Comparison of ENCODE assay signal across 14 cellular contexts in the genomic region with DNA sequence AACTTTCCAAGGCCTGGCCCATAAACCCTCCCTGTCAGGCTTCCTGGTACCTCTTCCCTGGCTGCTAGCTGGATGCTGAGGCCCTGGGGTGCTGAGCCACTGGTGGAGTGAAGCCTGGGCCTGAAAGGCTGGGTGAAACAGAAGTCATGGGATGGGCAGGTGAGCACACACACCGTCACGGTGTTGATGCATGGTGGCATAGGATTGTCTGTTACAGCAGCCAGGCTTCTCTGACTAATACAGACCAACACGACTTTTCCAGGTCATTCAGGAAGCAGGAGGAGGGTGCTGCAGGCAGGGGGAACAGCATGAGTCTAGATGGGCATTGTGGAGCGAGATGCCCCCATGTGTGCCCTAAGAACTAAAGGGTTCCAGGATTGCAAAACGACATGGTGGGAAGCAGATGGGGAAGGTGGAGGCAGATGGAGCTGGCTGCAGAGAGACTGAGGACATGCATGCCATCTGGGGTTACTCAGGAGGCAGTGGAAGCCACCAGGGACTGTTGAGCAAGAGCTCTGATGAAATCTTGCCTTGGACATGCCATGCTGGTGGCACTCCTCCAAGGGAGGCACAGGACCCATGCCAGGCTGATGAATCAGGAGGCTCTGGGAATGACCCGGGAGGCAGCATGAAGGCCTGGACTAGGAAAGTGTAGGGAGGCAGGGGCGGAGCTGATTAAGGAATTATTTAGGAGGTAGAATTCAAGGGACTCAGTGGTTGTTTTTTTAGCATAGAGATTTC.
DNase-seq lines count a peak whose midpoint lies in the region; ATAC-seq, FAIRE-seq and TF ChIP-seq lines count a peak whose summit lies in the region.
"Had no signal": no experiment of that assay in that cellular context is flagged by ENCODE, and none has a peak within 500 bp of the region (broad histone marks: within the 10 kb centered on the region; RNA-seq: fewer than 3 reads in every experiment).

No MANE protein-coding gene starts in this region.

- peaks cover 39% of the 10 kb centered on the region for H3K4me1 Mint-ChIP-seq in Calu3 (ENCODE audit: low read depth, unreplicated experiment)
- H3K4me1 Mint-ChIP-seq: activated naive CD4-positive, alpha-beta T cell treated with anti-CD3 and anti-CD28 coated beads, Interleukin-2, amount 50 U/mL, for 24 hours had no signal

- DNase-seq in Calu3 (peak; percentile 91), MV-4-11 (lab: John Stamatoyannopoulos, UW) (peak; percentile 18), bronchial epithelial cell (ENCODE audit: low read depth) (peak; percentile 84), omental fat pad (ENCODE audit: low spot score) (no peak), NCI-H748 treated with DMSO at 0.1 percent for 48 hours (lab: John Stamatoyannopoulos, UW) (no peak), T-helper 2 cell (no peak), SHP77 (lab: John Stamatoyannopoulos, UW) (no peak)
- DNase-seq: activated CD4-positive, CD25-positive, alpha-beta regulatory T cell; lower lobe of right lung; OCI-M1 had no signal

- no peaks in the 10 kb centered on the region for H3K36me3 ChIP-seq in bronchial epithelial cell (ENCODE audit: control insufficient read depth, insufficient read depth, low read length)
- H3K36me3 ChIP-seq: lower lobe of right lung, right atrium auricular region had no signal

- peak overlapping the region; percentile 3 for H3K4me3 Mint-ChIP-seq in Calu3 (ENCODE audit: low read depth, unreplicated experiment)
- H3K4me3 Mint-ChIP-seq: activated naive CD4-positive, alpha-beta T cell treated with anti-CD3 and anti-CD28 coated beads, Interleukin-2, amount 50 U/mL, for 24 hours had no signal

- CTCF ChIA-PET in Calu3 (lab: Charles Lee): interaction anchor here (0.6 kb wide), 1 partner anchor 266 kb away, joined by 8 read pairs; no protein-coding TSS in a partner anchor

- FAIRE-seq in bronchial epithelial cell (lab: Jason Lieb, UNC): peak; percentile 72
- FAIRE-seq: K562 had no signal

- H3K4me3 ChIP-seq in bronchial epithelial cell (ENCODE audit: low read depth, low read length): no peak overlapping the region
- H3K4me3 ChIP-seq: K562, lower lobe of right lung, right atrium auricular region had no signal

- peaks cover 40% of the 10 kb centered on the region for H3K27me3 Mint-ChIP-seq in Calu3 (ENCODE audit: unreplicated experiment)
- H3K27me3 Mint-ChIP-seq: activated naive CD4-positive, alpha-beta T cell treated with anti-CD3 and anti-CD28 coated beads, Interleukin-2, amount 50 U/mL, for 24 hours had no signal

- peaks cover 7% of the 10 kb centered on the region for H3K36me3 Mint-ChIP-seq in Calu3 (ENCODE audit: insufficient read depth, unreplicated experiment)
- H3K36me3 Mint-ChIP-seq: activated naive CD4-positive, alpha-beta T cell treated with anti-CD3 and anti-CD28 coated beads, Interleukin-2, amount 50 U/mL, for 24 hours had no signal

- H3K9me3 Mint-ChIP-seq in Calu3 (ENCODE audit: low read depth, unreplicated experiment): no peaks in the 10 kb centered on the region
- H3K9me3 Mint-ChIP-seq: activated naive CD4-positive, alpha-beta T cell treated with anti-CD3 and anti-CD28 coated beads, Interleukin-2, amount 50 U/mL, for 24 hours had no signal

- H3K27ac Mint-ChIP-seq in Calu3 (ENCODE audit: unreplicated experiment): peak overlapping the region; percentile 57
- H3K27ac Mint-ChIP-seq: activated naive CD4-positive, alpha-beta T cell treated with anti-CD3 and anti-CD28 coated beads, Interleukin-2, amount 50 U/mL, for 24 hours had no signal

- intact Hi-C loops in Calu3 (cut with micrococcal nuclease; ENCODE audit: unreplicated experiment): loop anchor here (2.0 to 5.0 kb wide), 2 partner anchors 196 to 458 kb away; no protein-coding TSS in a partner anchor

- TF ChIP-seq CTCF in Calu3 (IDR thresholded peaks at IDR 0.05; ENCODE audit: unreplicated experiment) (no peak), bronchial epithelial cell (IDR thresholded peaks at IDR 0.05; ENCODE audit: insufficient read depth, low read length, severe bottlenecking) (no peak), omental fat pad (IDR thresholded peaks at IDR 0.05) (no peak)

- no TSS peak for BruUV-seq in Calu3 (replicated peaks; lab: Mats Ljungman, UMichigan)

- H3K27me3 ChIP-seq in bronchial epithelial cell (ENCODE audit: control insufficient read depth, insufficient read depth, low read length): no peaks in the 10 kb centered on the region
- H3K27me3 ChIP-seq: right atrium auricular region had no signal

- ATAC-seq in omental fat pad (ENCODE audit: low FRiP score) (peak; percentile 77), HG03457 (IDR thresholded peaks at IDR 0.05; ENCODE audit: unreplicated experiment) (no peak)
- ATAC-seq: K562 had no signal

Comparison
In these comparisons a context has a peak if more than half of its experiments do, and no peak if none do; other contexts are left out.
1. DNase-seq: peak in Calu3 (single experiment), MV-4-11 (single experiment) and bronchial epithelial cell (single experiment); none in omental fat pad (single experiment), NCI-H748 treated with DMSO at 0.1 percent for 48 hours (single experiment), T-helper 2 cell (0 of 5) and SHP77 (0 of 2).